ENCODE assay signal across 15 cellular contexts in genomic region chr3:3628676-3629328, GRCh38.
A peak's percentile ranks its signal among the peaks of the same experiment; 100 is the strongest.
DNase-seq lines count a peak whose midpoint lies in the region; ATAC-seq, FAIRE-seq and TF ChIP-seq lines count a peak whose summit lies in the region.
"Had no signal": no experiment of that assay in that cellular context is flagged by ENCODE, and none has a peak within 500 bp of the region (broad histone marks: within the 10 kb centered on the region; RNA-seq: fewer than 3 reads in every experiment).

No MANE protein-coding gene starts in this region.

- H3K27me3 Mint-ChIP-seq in immature natural killer cell (ENCODE audit: low read depth in 3 of 3), result peaks cover 0 to 2% (median 0%) of the 10 kb centered on the region in 3 donors

- no peak for FAIRE-seq in D721Med (lab: Jason Lieb, UNC)
- FAIRE-seq: K562 had no signal

- TF ChIP-seq CTCF in D721Med (IDR thresholded peaks at IDR 0.05; ENCODE audit: insufficient read depth, missing control alignments), result no peak

- no peak overlapping the region for H3K27ac Mint-ChIP-seq in immature natural killer cell
- H3K27ac Mint-ChIP-seq: activated naive CD4-positive, alpha-beta T cell treated with anti-CD3 and anti-CD28 coated beads for 36 hours; brain had no signal

- H3K4me3 Mint-ChIP-seq in immature natural killer cell, result no peak overlapping the region
- H3K4me3 Mint-ChIP-seq: activated naive CD4-positive, alpha-beta T cell treated with anti-CD3 and anti-CD28 coated beads for 36 hours; brain had no signal

- peak; percentile 60 for ATAC-seq in GM18858 (IDR thresholded peaks at IDR 0.05; ENCODE audit: unreplicated experiment)
- peak; percentile 61 for ATAC-seq in GM21423 (IDR thresholded peaks at IDR 0.05; ENCODE audit: unreplicated experiment)
- peak; percentile 84 for ATAC-seq in HG02981 (IDR thresholded peaks at IDR 0.05; ENCODE audit: unreplicated experiment)
- peak; percentile 66 for ATAC-seq in HG03520 (IDR thresholded peaks at IDR 0.05; ENCODE audit: unreplicated experiment)
- ATAC-seq: K562, left lobe of liver had no signal

- H3K4me1 Mint-ChIP-seq in immature natural killer cell, result no peaks in the 10 kb centered on the region

- no peaks in the 10 kb centered on the region for H3K9me3 Mint-ChIP-seq in immature natural killer cell

- DNase-seq in AG08395 (ENCODE audit: low spot score) (no peak), G401 (ENCODE audit: low spot score) (no peak), D721Med (ENCODE audit: insufficient read length, low spot score) (no peak), immature natural killer cell (no peak)
- DNase-seq: activated CD8-positive, alpha-beta memory T cell treated with anti-CD3 and anti-CD28 coated beads for 24 hours; activated naive CD4-positive, alpha-beta T cell treated with anti-CD3 and anti-CD28 coated beads for 36 hours; hypothalamus; NCI-H1105 treated with DMSO at 0.1 percent for 48 hours had no signal

- in situ Hi-C loops in G401 (cut with HindIII; ENCODE audit: low sequenced_read_pairs), result no loop called here

- H3K36me3 Mint-ChIP-seq in immature natural killer cell, result no peaks in the 10 kb centered on the region
- H3K36me3 Mint-ChIP-seq: brain had no signal
